ENCODE assay signal across 10 cellular contexts in the genomic region with DNA sequence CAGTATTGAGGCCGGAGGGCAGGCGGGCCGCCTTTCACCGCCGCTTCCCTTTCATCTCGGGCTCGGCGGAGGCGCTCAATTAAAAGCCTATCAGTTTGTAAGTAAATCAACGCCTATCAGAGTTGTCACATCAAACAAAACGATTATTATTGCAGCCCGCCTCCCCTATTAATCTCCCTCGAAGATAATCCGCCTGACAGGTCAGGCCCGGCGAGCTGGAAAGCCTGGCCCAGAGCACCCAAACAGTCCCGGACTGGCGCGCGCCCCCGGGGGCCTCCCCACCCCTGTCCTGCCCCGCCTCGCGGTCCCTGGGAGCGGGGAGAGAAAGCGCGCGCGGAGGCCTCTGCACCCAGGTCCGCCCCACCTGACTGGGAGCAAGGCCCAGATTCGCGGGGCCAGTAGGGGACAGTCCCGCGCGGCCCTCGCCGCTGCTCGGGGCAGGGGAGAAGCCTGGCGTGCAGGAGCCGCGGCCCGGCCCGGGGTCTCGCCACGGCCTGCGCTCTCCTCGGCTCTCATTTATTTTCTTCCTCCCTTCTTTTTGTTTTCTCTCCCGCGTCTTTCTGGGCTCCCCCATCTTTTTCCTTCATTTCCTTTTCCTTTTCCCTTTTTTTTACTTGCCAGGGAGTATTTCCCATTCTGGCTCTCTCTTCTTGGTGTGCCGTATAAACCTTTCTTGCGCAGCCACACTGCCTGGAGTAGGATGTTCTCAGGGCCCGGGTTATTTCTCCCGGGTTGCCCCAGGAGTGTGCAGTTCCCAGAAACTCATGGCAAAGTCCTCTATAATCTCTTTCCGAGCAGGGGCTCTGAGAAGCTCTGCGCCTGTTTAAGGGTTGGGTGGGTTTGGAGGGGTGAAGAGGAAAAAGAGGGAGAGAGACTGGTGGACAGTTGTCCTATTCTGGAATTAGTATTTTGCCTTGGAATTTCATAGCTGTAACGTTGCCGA. TPM values are rescaled to one million over a fixed set of nuclear protein-coding genes. Genes with fewer than 3 reads are reported as not detected.
DNase-seq lines count a peak whose midpoint lies in the region; ATAC-seq and TF ChIP-seq lines count a peak whose summit lies in the region.
"Had no signal": no experiment of that assay in that cellular context is flagged by ENCODE, and none has a peak within 500 bp of the region (broad histone marks: within the 10 kb centered on the region; RNA-seq: fewer than 3 reads in every experiment).

No MANE protein-coding gene starts in this region.

- DNase-seq in HuH-7.5 (ENCODE audit: low spot score) (peak; percentile 81), mesothelial cell of epicardium (ENCODE audit: low spot score in 2 of 2, unreplicated experiment in 2 of 2) (peak; percentile 70 to 84)
- no peak for DNase-seq in central memory CD8-positive, alpha-beta T cell (ENCODE audit: low spot score in 2 of 2)
- DNase-seq in activated effector memory CD4-positive, alpha-beta T cell treated with anti-CD3 and anti-CD28 coated beads, Interleukin-2, amount 50 U/mL, for 16 hours = no peak
- DNase-seq in activated CD4-positive, alpha-beta T cell treated with anti-CD3 and anti-CD28 coated beads for 48 hours = no peak
- DNase-seq in activated CD4-positive, alpha-beta memory T cell treated with anti-CD3 and anti-CD28 coated beads for 36 hours = no peak
- DNase-seq: activated CD4-positive, CD25-positive, alpha-beta regulatory T cell treated with anti-CD3 and anti-CD28 coated beads, Interleukin-2, amount 50 U/mL, for 72 hours; stimulated activated CD4-positive, alpha-beta T cell treated with anti-CD3 and anti-CD28 coated beads, Interleukin-15, amount 100 ng/mL, for 24 hours had no signal

- H3K4me3 Mint-ChIP-seq in central memory CD8-positive, alpha-beta T cell = peak overlapping the region; percentile 8
- peak overlapping the region; percentile 80 for H3K4me3 Mint-ChIP-seq in mesothelial cell of epicardium
- H3K4me3 Mint-ChIP-seq in activated CD4-positive, alpha-beta memory T cell treated with anti-CD3 and anti-CD28 coated beads for 36 hours = no peak overlapping the region

- H3K27ac Mint-ChIP-seq in central memory CD8-positive, alpha-beta T cell (ENCODE audit: low read depth) = no peak overlapping the region
- peak overlapping the region; percentile 96 for H3K27ac Mint-ChIP-seq in mesothelial cell of epicardium
- H3K27ac Mint-ChIP-seq in activated CD4-positive, alpha-beta memory T cell treated with anti-CD3 and anti-CD28 coated beads for 36 hours = no peak overlapping the region

- intact Hi-C loops in activated CD4-positive, alpha-beta memory T cell treated with anti-CD3 and anti-CD28 coated beads for 36 hours (cut with micrococcal nuclease) = loop anchor here (10.0 kb wide), 1 partner anchor 519 kb away; no protein-coding TSS in a partner anchor

- H3K27ac ChIP-seq in 22Rv1 = peak overlapping the region; percentile 100

- POLR2A ChIA-PET in activated CD4-positive, alpha-beta memory T cell treated with anti-CD3 and anti-CD28 coated beads for 36 hours (lab: Charles Lee) = no interaction called here

- peaks cover 77% of the 10 kb centered on the region for H3K27me3 Mint-ChIP-seq in central memory CD8-positive, alpha-beta T cell
- H3K27me3 Mint-ChIP-seq in mesothelial cell of epicardium (ENCODE audit: low read depth) = peaks cover 5% of the 10 kb centered on the region
- peaks cover 66% of the 10 kb centered on the region for H3K27me3 Mint-ChIP-seq in activated CD4-positive, alpha-beta memory T cell treated with anti-CD3 and anti-CD28 coated beads for 36 hours

- H3K36me3 Mint-ChIP-seq in central memory CD8-positive, alpha-beta T cell (ENCODE audit: insufficient read depth) = peaks cover 2% of the 10 kb centered on the region
- H3K36me3 Mint-ChIP-seq in mesothelial cell of epicardium = no peaks in the 10 kb centered on the region
- H3K36me3 Mint-ChIP-seq in activated CD4-positive, alpha-beta memory T cell treated with anti-CD3 and anti-CD28 coated beads for 36 hours = no peaks in the 10 kb centered on the region

- CTCF ChIA-PET in activated CD4-positive, alpha-beta memory T cell treated with anti-CD3 and anti-CD28 coated beads for 36 hours (lab: Charles Lee) = interaction anchor here (0.6 kb wide), 1 partner anchor 9 kb away, joined by 3 read pairs; no protein-coding TSS in a partner anchor

- TF ChIP-seq CTCF in 22Rv1 (IDR thresholded peaks at IDR 0.05) (no peak), mesothelial cell of epicardium (IDR thresholded peaks at IDR 0.05; ENCODE audit: unreplicated experiment) (no peak)

- H3K9me3 Mint-ChIP-seq in central memory CD8-positive, alpha-beta T cell = peaks cover 5% of the 10 kb centered on the region
- H3K9me3 Mint-ChIP-seq in mesothelial cell of epicardium = no peaks in the 10 kb centered on the region
- H3K9me3 Mint-ChIP-seq in activated CD4-positive, alpha-beta memory T cell treated with anti-CD3 and anti-CD28 coated beads for 36 hours = no peaks in the 10 kb centered on the region

- H3K4me1 Mint-ChIP-seq in central memory CD8-positive, alpha-beta T cell = peaks cover 26% of the 10 kb centered on the region
- H3K4me1 Mint-ChIP-seq in mesothelial cell of epicardium = peaks cover 40% of the 10 kb centered on the region
- peaks cover 35% of the 10 kb centered on the region for H3K4me1 Mint-ChIP-seq in activated CD4-positive, alpha-beta memory T cell treated with anti-CD3 and anti-CD28 coated beads for 36 hours (ENCODE audit: low read depth)

- ATAC-seq in central memory CD8-positive, alpha-beta T cell (replicated peaks; ENCODE audit: extremely low read depth, poor library complexity, severe bottlenecking) = no peak
- no peak for ATAC-seq in HG03159 (IDR thresholded peaks at IDR 0.05; ENCODE audit: unreplicated experiment)

RNA-seq across cellular contexts. Expression of gene ZNF503, which starts 3.9 kb away (rescaled TPM):
- 58.0 to 59.9 TPM (median 58.3 TPM) in 3 replicates for total RNA-seq in mesothelial cell of epicardium
- under 1 TPM; 0.38 to 0.56 TPM for total RNA-seq in activated CD4-positive, alpha-beta memory T cell treated with anti-CD3 and anti-CD28 coated beads for 36 hours

RNA-seq across cellular contexts. Expression of gene LRMDA, which starts 26.0 kb away (rescaled TPM):
- total RNA-seq in mesothelial cell of epicardium = 2.0 to 3.3 TPM (median 2.7 TPM) in 3 replicates
- total RNA-seq in activated CD4-positive, alpha-beta memory T cell treated with anti-CD3 and anti-CD28 coated beads for 36 hours = not detected

Comparison
In these comparisons a context has a peak if more than half of its experiments do, and no peak if none do; other contexts are left out.
1. DNase-seq: peak in HuH-7.5 (single experiment) and mesothelial cell of epicardium (2 of 2); none in central memory CD8-positive, alpha-beta T cell (0 of 2), activated effector memory CD4-positive, alpha-beta T cell treated with anti-CD3 and anti-CD28 coated beads, Interleukin-2, amount 50 U/mL, for 16 hours (single experiment), activated CD4-positive, alpha-beta T cell treated with anti-CD3 and anti-CD28 coated beads for 48 hours (single experiment) and activated CD4-positive, alpha-beta memory T cell treated with anti-CD3 and anti-CD28 coated beads for 36 hours (single experiment).
2. RNA of gene ZNF503, which starts 3.9 kb away (total RNA-seq): 58.0 to 59.9 TPM in mesothelial cell of epicardium; 0.38 to 0.56 TPM in activated CD4-positive, alpha-beta memory T cell treated with anti-CD3 and anti-CD28 coated beads for 36 hours; every median in the first group is over 10 times any median in the second.